10 cellular contexts compared by ENCODE assay signal in genomic region chr7:44977304-44977858, GRCh38. TPM values are rescaled to one million over a fixed set of nuclear protein-coding genes. Genes with fewer than 3 reads are reported as not detected.
A peak's percentile ranks its signal among the peaks of the same experiment; 100 is the strongest.
DNase-seq lines count a peak whose midpoint lies in the region; ATAC-seq and TF ChIP-seq lines count a peak whose summit lies in the region.
"Had no signal": no experiment of that assay in that cellular context is flagged by ENCODE, and none has a peak within 500 bp of the region (broad histone marks: within the 10 kb centered on the region; RNA-seq: fewer than 3 reads in every experiment).

No MANE protein-coding gene starts in this region.

- peak overlapping the region; percentile 93 for H3K4me3 Mint-ChIP-seq in activated CD4-positive, alpha-beta T cell treated with anti-CD3 and anti-CD28 coated beads, Interleukin-2, amount 10 ng/mL, durations not matched to agents 24 days and 14 days
- peak overlapping the region; percentile 93 to 97 for H3K4me3 Mint-ChIP-seq in stimulated activated naive B cell treated with anti-CD40 and anti-IgM and Interleukin-4, amounts not matched to agents 10 μg/mL and 1 μg/mL and 100 μg/mL, for 72 hours
- H3K4me3 Mint-ChIP-seq: H9 had no signal

- no peak overlapping the region for H3K27ac ChIP-seq in caudate nucleus (ENCODE audit: low read depth, low read length)
- H3K27ac ChIP-seq: VCaP had no signal

- DNase-seq in H7, result peak; percentile 28
- DNase-seq in activated CD4-positive, alpha-beta T cell treated with anti-CD3 and anti-CD28 coated beads, Interleukin-2, amount 10 ng/mL, durations not matched to agents 24 days and 14 days, result peak; percentile 92
- peak; percentile 42 for DNase-seq in epithelial cell of esophagus (ENCODE audit: low read depth)
- peak; percentile 69 for DNase-seq in stimulated activated naive B cell treated with anti-CD40 and anti-IgM and Interleukin-4, amounts not matched to agents 10 μg/mL and 1 μg/mL and 100 μg/mL, for 72 hours
- no peak for DNase-seq in caudate nucleus (lab: John Stamatoyannopoulos, UW)
- DNase-seq in C1 segment of cervical spinal cord (lab: John Stamatoyannopoulos, UW), result no peak
- DNase-seq: H9 had no signal

- peaks cover 51% of the 10 kb centered on the region for H3K4me1 Mint-ChIP-seq in activated CD4-positive, alpha-beta T cell treated with anti-CD3 and anti-CD28 coated beads, Interleukin-2, amount 10 ng/mL, durations not matched to agents 24 days and 14 days
- peaks cover 52 to 92% of the 10 kb centered on the region in 2 donors for H3K4me1 Mint-ChIP-seq in stimulated activated naive B cell treated with anti-CD40 and anti-IgM and Interleukin-4, amounts not matched to agents 10 μg/mL and 1 μg/mL and 100 μg/mL, for 72 hours
- H3K4me1 Mint-ChIP-seq: H9 had no signal

- peaks cover 1% of the 10 kb centered on the region; the same call in 1 of the 2 replicates for H3K36me3 ChIP-seq in H7 (replicated peaks; ENCODE audit: control insufficient read depth, insufficient read depth, low read length)

- no peaks in the 10 kb centered on the region for H3K27me3 ChIP-seq in H7 (ENCODE audit: control insufficient read depth, insufficient read depth, low read length)

- no peaks in the 10 kb centered on the region for H3K27me3 Mint-ChIP-seq in activated CD4-positive, alpha-beta T cell treated with anti-CD3 and anti-CD28 coated beads, Interleukin-2, amount 10 ng/mL, durations not matched to agents 24 days and 14 days
- H3K27me3 Mint-ChIP-seq in stimulated activated naive B cell treated with anti-CD40 and anti-IgM and Interleukin-4, amounts not matched to agents 10 μg/mL and 1 μg/mL and 100 μg/mL, for 72 hours, result no peaks in the 10 kb centered on the region

- ATAC-seq in stimulated activated naive B cell treated with anti-CD40 and anti-IgM and Interleukin-4, amounts not matched to agents 10 μg/mL and 1 μg/mL and 100 μg/mL, for 72 hours (replicated peaks), result peak; percentile 19 to 21
- ATAC-seq in GM19397 (IDR thresholded peaks at IDR 0.05; ENCODE audit: unreplicated experiment) (no peak), GM21825 (IDR thresholded peaks at IDR 0.05; ENCODE audit: unreplicated experiment) (no peak)

- no peak for TF ChIP-seq CTCF in epithelial cell of esophagus (IDR thresholded peaks at IDR 0.05; ENCODE audit: insufficient read depth, low read depth, low read length, missing control alignments)

- H3K4me3 ChIP-seq in H7 (ENCODE audit: insufficient read depth, low read depth, low read length), result no peak overlapping the region
- H3K4me3 ChIP-seq in epithelial cell of esophagus (ENCODE audit: low read length), result no peak overlapping the region

- H3K9me3 Mint-ChIP-seq in activated CD4-positive, alpha-beta T cell treated with anti-CD3 and anti-CD28 coated beads, Interleukin-2, amount 10 ng/mL, durations not matched to agents 24 days and 14 days, result no peaks in the 10 kb centered on the region
- H3K9me3 Mint-ChIP-seq in stimulated activated naive B cell treated with anti-CD40 and anti-IgM and Interleukin-4, amounts not matched to agents 10 μg/mL and 1 μg/mL and 100 μg/mL, for 72 hours, result no peaks in the 10 kb centered on the region
- H3K9me3 Mint-ChIP-seq: H9 had no signal

- peaks cover 65% of the 10 kb centered on the region for H3K36me3 Mint-ChIP-seq in activated CD4-positive, alpha-beta T cell treated with anti-CD3 and anti-CD28 coated beads, Interleukin-2, amount 10 ng/mL, durations not matched to agents 24 days and 14 days (ENCODE audit: low read depth)
- peaks cover 52 to 67% of the 10 kb centered on the region in 2 donors for H3K36me3 Mint-ChIP-seq in stimulated activated naive B cell treated with anti-CD40 and anti-IgM and Interleukin-4, amounts not matched to agents 10 μg/mL and 1 μg/mL and 100 μg/mL, for 72 hours

- intact Hi-C loops in activated CD4-positive, alpha-beta T cell treated with anti-CD3 and anti-CD28 coated beads, Interleukin-2, amount 10 ng/mL, durations not matched to agents 24 days and 14 days (cut with micrococcal nuclease), result loop anchor here (1.0 to 5.0 kb wide), 3 partner anchors 9 to 370 kb away; partner anchors contain the start of gene OGDH

- H3K27ac Mint-ChIP-seq in activated CD4-positive, alpha-beta T cell treated with anti-CD3 and anti-CD28 coated beads, Interleukin-2, amount 10 ng/mL, durations not matched to agents 24 days and 14 days, result peak overlapping the region; percentile 90
- peak overlapping the region; percentile 99 for H3K27ac Mint-ChIP-seq in stimulated activated naive B cell treated with anti-CD40 and anti-IgM and Interleukin-4, amounts not matched to agents 10 μg/mL and 1 μg/mL and 100 μg/mL, for 72 hours

RNA-seq across cellular contexts. Expression of gene MYO1G, which starts 1.4 kb away (rescaled TPM):
- not detected in 2 replicates for total RNA-seq in H7 (2014; rRNA removed; shearing (Covaris generic))
- total RNA-seq in activated CD4-positive, alpha-beta T cell treated with anti-CD3 and anti-CD28 coated beads, Interleukin-2, amount 10 ng/mL, durations not matched to agents 24 days and 14 days, result 283 and 290 TPM in 2 replicates

RNA-seq across cellular contexts. Expression of gene CCM2, which starts 22.6 kb away (rescaled TPM):
- total RNA-seq in H7 (2014; rRNA removed; shearing (Covaris generic)), result 42.4 and 43.9 TPM in 2 replicates
- 59.2 and 63.1 TPM in 2 replicates for total RNA-seq in activated CD4-positive, alpha-beta T cell treated with anti-CD3 and anti-CD28 coated beads, Interleukin-2, amount 10 ng/mL, durations not matched to agents 24 days and 14 days

Comparison
In these comparisons a context has a peak if more than half of its experiments do, and no peak if none do; other contexts are left out.
1. DNase-seq: peak in H7 (single experiment), activated CD4-positive, alpha-beta T cell treated with anti-CD3 and anti-CD28 coated beads, Interleukin-2, amount 10 ng/mL, durations not matched to agents 24 days and 14 days (single experiment), epithelial cell of esophagus (single experiment) and stimulated activated naive B cell treated with anti-CD40 and anti-IgM and Interleukin-4, amounts not matched to agents 10 μg/mL and 1 μg/mL and 100 μg/mL, for 72 hours (single experiment); none in caudate nucleus (0 of 61) and C1 segment of cervical spinal cord (0 of 14).
2. ATAC-seq: peak in stimulated activated naive B cell treated with anti-CD40 and anti-IgM and Interleukin-4, amounts not matched to agents 10 μg/mL and 1 μg/mL and 100 μg/mL, for 72 hours (2 of 2); none in GM19397 (single experiment) and GM21825 (single experiment).
3. RNA of gene MYO1G, which starts 1.4 kb away (total RNA-seq): 283 to 290 TPM in activated CD4-positive, alpha-beta T cell treated with anti-CD3 and anti-CD28 coated beads, Interleukin-2, amount 10 ng/mL, durations not matched to agents 24 days and 14 days; not detected in H7; every median in the first group is over 100 times any median in the second.